ENCODE assay signal across 27 cellular contexts in genomic region chrX:24774650-24775049, GRCh38.
"Had no signal": no experiment of that assay in that cellular context is flagged by ENCODE, and none has a peak within 500 bp of the region (broad histone marks: within the 10 kb centered on the region; RNA-seq: fewer than 3 reads in every experiment).

No MANE protein-coding gene starts in this region.

- ATAC-seq: activated CD8-positive, alpha-beta memory T cell treated with anti-CD3 and anti-CD28 coated beads, Interleukin-2, amount 10 ng/mL, durations not matched to agents 7 days and 5 days; activated CD8-positive, alpha-beta T cell treated with anti-CD3 and anti-CD28 coated beads for 36 hours; activated naive CD8-positive, alpha-beta T cell treated with anti-CD3 and anti-CD28 coated beads, Interleukin-2, amount 50 U/mL, for 24 hours; foreskin keratinocyte; natural killer cell; psoas muscle had no signal

- H3K4me3 ChIP-seq: coronary artery, esophagus squamous epithelium, left ventricle myocardium inferior, ovary, psoas muscle, right atrium auricular region, stomach, transverse colon, uterus had no signal

- H3K27ac ChIP-seq: brain microvascular endothelial cell, coronary artery, esophagus squamous epithelium, foreskin keratinocyte, left ventricle myocardium inferior, ovary, psoas muscle, right atrium auricular region, stomach, transverse colon, uterus, WERI-Rb-1 had no signal

- H3K27me3 ChIP-seq: brain microvascular endothelial cell, esophagus squamous epithelium, foreskin keratinocyte, ovary, right atrium auricular region, stomach, transverse colon had no signal

- H3K27me3 Mint-ChIP-seq: activated CD4-positive, alpha-beta T cell treated with anti-CD3 and anti-CD28 coated beads, Interleukin-2, amount 10 ng/mL, durations not matched to agents 7 days and 5 days; activated CD8-positive, alpha-beta memory T cell treated with anti-CD3 and anti-CD28 coated beads, Interleukin-2, amount 10 ng/mL, durations not matched to agents 7 days and 5 days; activated CD8-positive, alpha-beta T cell treated with anti-CD3 and anti-CD28 coated beads for 36 hours; activated naive CD8-positive, alpha-beta T cell treated with anti-CD3 and anti-CD28 coated beads, Interleukin-2, amount 50 U/mL, for 24 hours had no signal

- DNase-seq: activated CD4-positive, alpha-beta T cell treated with anti-CD3 and anti-CD28 coated beads, Interleukin-2, amount 10 ng/mL, durations not matched to agents 7 days and 5 days; activated CD4-positive, CD25-positive, alpha-beta regulatory T cell treated with anti-CD3 and anti-CD28 coated beads, Interleukin-2, amount 50 U/mL, for 72 hours; activated CD8-positive, alpha-beta memory T cell treated with anti-CD3 and anti-CD28 coated beads, Interleukin-2, amount 10 ng/mL, durations not matched to agents 7 days and 5 days; activated CD8-positive, alpha-beta T cell treated with anti-CD3 and anti-CD28 coated beads for 36 hours; activated gamma-delta T cell; activated naive CD4-positive, alpha-beta T cell treated with anti-CD3 and anti-CD28 coated beads, Interleukin-2, amount 50 U/mL, for 16 hours; activated naive CD8-positive, alpha-beta T cell treated with anti-CD3 and anti-CD28 coated beads, Interleukin-2, amount 50 U/mL, for 24 hours; aorta; brain microvascular endothelial cell; esophagus squamous epithelium; foreskin keratinocyte; kidney glomerular epithelial cell; left ventricle myocardium inferior; midbrain; natural killer cell; ovary; psoas muscle; stimulated activated CD4-positive, alpha-beta T cell treated with anti-CD3 and anti-CD28 coated beads, Interleukin-12 subunit alpha, Interleukin-12 subunit beta, amount 100 ng/mL, for 4 hours; stimulated activated CD4-positive, alpha-beta T cell treated with anti-CD3 and anti-CD28 coated beads, Interleukin-1b, Interleukin-23, amount 100 ng/mL, for 48 hours; stomach; T-helper 1 cell; transverse colon; uterus; WERI-Rb-1 had no signal

- H3K9me3 Mint-ChIP-seq: activated CD4-positive, alpha-beta T cell treated with anti-CD3 and anti-CD28 coated beads, Interleukin-2, amount 10 ng/mL, durations not matched to agents 7 days and 5 days; activated CD8-positive, alpha-beta T cell treated with anti-CD3 and anti-CD28 coated beads for 36 hours; activated naive CD8-positive, alpha-beta T cell treated with anti-CD3 and anti-CD28 coated beads, Interleukin-2, amount 50 U/mL, for 24 hours; activated T-helper 1 cell treated with anti-CD3 and anti-CD28 coated beads, Interleukin-12 subunit alpha, Interleukin-12 subunit beta, Interleukin-2, Interleukin-4 antibody, amounts not matched to agents 30 ng/mL and 10 ng/mL and 1 ng/mL, durations not matched to agents 14 hours and 24 hours and 36 hours; natural killer cell had no signal

- H3K4me3 Mint-ChIP-seq: activated CD4-positive, alpha-beta T cell treated with anti-CD3 and anti-CD28 coated beads, Interleukin-2, amount 10 ng/mL, durations not matched to agents 7 days and 5 days; activated CD8-positive, alpha-beta memory T cell treated with anti-CD3 and anti-CD28 coated beads, Interleukin-2, amount 10 ng/mL, durations not matched to agents 7 days and 5 days; activated CD8-positive, alpha-beta T cell treated with anti-CD3 and anti-CD28 coated beads for 36 hours; activated naive CD8-positive, alpha-beta T cell treated with anti-CD3 and anti-CD28 coated beads, Interleukin-2, amount 50 U/mL, for 24 hours; activated T-helper 1 cell treated with anti-CD3 and anti-CD28 coated beads, Interleukin-12 subunit alpha, Interleukin-12 subunit beta, Interleukin-2, Interleukin-4 antibody, amounts not matched to agents 30 ng/mL and 10 ng/mL and 1 ng/mL, durations not matched to agents 14 hours and 24 hours and 36 hours; natural killer cell had no signal

- H3K4me1 Mint-ChIP-seq: natural killer cell had no signal

- H3K9me3 ChIP-seq: esophagus squamous epithelium, left ventricle myocardium inferior, ovary, psoas muscle, right atrium auricular region, stomach, transverse colon, uterus had no signal

- H3K4me1 ChIP-seq: esophagus squamous epithelium, foreskin keratinocyte, left ventricle myocardium inferior, psoas muscle, right atrium auricular region, stomach, transverse colon, uterus had no signal

- H3K36me3 ChIP-seq: brain microvascular endothelial cell, esophagus squamous epithelium, ovary, right atrium auricular region, stomach, transverse colon, uterus had no signal

- H3K36me3 Mint-ChIP-seq: natural killer cell had no signal

- H3K27ac Mint-ChIP-seq: activated CD4-positive, alpha-beta T cell treated with anti-CD3 and anti-CD28 coated beads, Interleukin-2, amount 10 ng/mL, durations not matched to agents 7 days and 5 days; activated CD8-positive, alpha-beta memory T cell treated with anti-CD3 and anti-CD28 coated beads, Interleukin-2, amount 10 ng/mL, durations not matched to agents 7 days and 5 days; activated CD8-positive, alpha-beta T cell treated with anti-CD3 and anti-CD28 coated beads for 36 hours; activated naive CD8-positive, alpha-beta T cell treated with anti-CD3 and anti-CD28 coated beads, Interleukin-2, amount 50 U/mL, for 24 hours; activated T-helper 1 cell treated with anti-CD3 and anti-CD28 coated beads, Interleukin-12 subunit alpha, Interleukin-12 subunit beta, Interleukin-2, Interleukin-4 antibody, amounts not matched to agents 30 ng/mL and 10 ng/mL and 1 ng/mL, durations not matched to agents 14 hours and 24 hours and 36 hours; natural killer cell had no signal
